ENCODE assay signal across 8 cellular contexts in the genomic region with DNA sequence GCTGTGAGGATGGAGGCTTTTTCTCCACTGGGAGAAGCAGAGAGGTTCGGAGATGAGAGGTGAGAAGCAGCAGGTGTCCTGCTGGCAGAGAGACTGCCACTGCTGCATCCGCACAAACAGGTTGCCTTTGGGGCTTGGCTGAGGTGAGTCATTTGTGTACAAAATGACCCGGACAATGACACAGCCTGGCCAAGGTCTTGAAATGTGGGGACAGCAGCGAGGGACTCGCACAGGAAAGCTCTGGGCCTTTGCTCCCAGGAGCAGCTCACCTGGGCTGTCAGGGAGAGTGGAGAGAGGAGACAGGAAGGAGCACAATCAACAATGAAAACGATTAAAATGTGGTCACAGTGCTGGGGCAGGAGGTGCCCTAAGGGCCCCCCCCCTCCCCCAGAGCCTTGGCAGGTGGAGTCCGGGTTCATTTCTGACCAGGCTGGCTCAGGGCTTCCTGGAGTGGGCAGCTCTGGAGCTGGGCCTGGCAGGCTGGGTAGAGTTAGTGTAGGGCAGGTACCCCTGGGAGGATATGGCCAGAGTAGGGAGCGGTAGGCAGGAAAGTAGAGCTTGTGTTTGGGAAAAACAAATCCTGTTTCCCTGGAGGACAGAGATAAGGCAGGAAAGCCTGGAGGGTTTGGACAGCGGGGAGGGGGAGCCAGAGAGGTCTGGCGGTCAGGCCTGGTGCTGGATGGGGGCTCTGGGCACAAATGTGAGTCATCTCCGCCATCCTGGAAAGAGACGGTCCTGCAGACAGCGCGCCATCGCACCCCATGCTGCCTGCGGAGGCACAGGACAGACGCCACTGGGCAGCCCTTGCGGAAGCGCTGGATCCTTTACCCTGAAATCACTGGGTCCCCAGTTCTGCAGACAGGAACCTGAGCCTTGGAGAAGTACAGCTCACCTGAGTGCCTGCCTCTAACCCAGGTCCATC. TPM values are rescaled to one million over a fixed set of nuclear protein-coding genes. Genes with fewer than 3 reads are reported as not detected.
DNase-seq lines count a peak whose midpoint lies in the region; ATAC-seq and TF ChIP-seq lines count a peak whose summit lies in the region.

No MANE protein-coding gene starts in this region.

- H3K27ac Mint-ChIP-seq in endodermal cell (peak overlapping the region; percentile 87), nephron progenitor cell (no peak overlapping the region)

- H3K36me3 ChIP-seq in NT2/D1 (ENCODE audit: insufficient read depth, insufficient read length, low read length) = no peaks in the 10 kb centered on the region
- no peaks in the 10 kb centered on the region for H3K36me3 ChIP-seq in endodermal cell (ENCODE audit: control insufficient read depth, insufficient read depth, low read length)

- H3K4me1 Mint-ChIP-seq in endodermal cell (peaks cover 40% of the 10 kb centered on the region), nephron progenitor cell (peaks cover 41% of the 10 kb centered on the region)

- H3K4me1 ChIP-seq in NT2/D1 (ENCODE audit: insufficient read depth, insufficient read length) = peaks cover 24% of the 10 kb centered on the region
- H3K4me1 ChIP-seq in endodermal cell (ENCODE audit: control insufficient read depth, insufficient read depth, low read length) = peaks cover 8% of the 10 kb centered on the region

- no peak overlapping the region for H3K27ac ChIP-seq in endodermal cell (ENCODE audit: low read depth, low read length)

- H3K27me3 ChIP-seq in NT2/D1 (ENCODE audit: insufficient read depth, insufficient read length) = peaks cover 5% of the 10 kb centered on the region
- H3K27me3 ChIP-seq in endodermal cell (ENCODE audit: control insufficient read depth, insufficient read depth, low read length, poor library complexity, severe bottlenecking) = no peaks in the 10 kb centered on the region

- H3K4me3 ChIP-seq in NT2/D1 (ENCODE audit: insufficient read length, low read depth) (no peak overlapping the region), endodermal cell (ENCODE audit: low read length) (no peak overlapping the region)

- H3K36me3 Mint-ChIP-seq in endodermal cell (ENCODE audit: low read depth) = no peaks in the 10 kb centered on the region
- H3K36me3 Mint-ChIP-seq in nephron progenitor cell (ENCODE audit: low read depth) = no peaks in the 10 kb centered on the region

- peaks cover 10% of the 10 kb centered on the region for H3K9me3 Mint-ChIP-seq in endodermal cell
- peaks cover 12% of the 10 kb centered on the region for H3K9me3 Mint-ChIP-seq in nephron progenitor cell

- H3K4me3 Mint-ChIP-seq in endodermal cell (peak overlapping the region; percentile 67), nephron progenitor cell (peak overlapping the region; percentile 86)

- peaks cover 7% of the 10 kb centered on the region for H3K27me3 Mint-ChIP-seq in endodermal cell (ENCODE audit: insufficient read depth)
- peaks cover 26% of the 10 kb centered on the region for H3K27me3 Mint-ChIP-seq in nephron progenitor cell (ENCODE audit: low read depth, poor library complexity)

- 68 to 73% methylated on average over 11 to 19 of the region's 19 CpGs for WGBS in endodermal cell (ENCODE audit: insufficient coverage in 1 of 2, insufficient read length in 1 of 2), 2 experiments

- ATAC-seq in HG03175 (IDR thresholded peaks at IDR 0.05; ENCODE audit: unreplicated experiment) = no peak

- H3K9ac ChIP-seq in NT2/D1 (ENCODE audit: insufficient read length, low read depth) = peak overlapping the region; percentile 5
- no peak overlapping the region for H3K9ac ChIP-seq in endodermal cell (ENCODE audit: extremely low read depth, low read length, poor library complexity, severe bottlenecking)

- no peak for TF ChIP-seq CTCF in endodermal cell (conservative IDR thresholded peaks at IDR 0.05)
- TF ChIP-seq CTCF in nephron progenitor cell (IDR thresholded peaks at IDR 0.05) = no peak

- H3K9me3 ChIP-seq in NT2/D1 (ENCODE audit: insufficient read depth, low read length) (peaks cover 14% of the 10 kb centered on the region; the same call in 1 of the 2 replicates), endodermal cell (ENCODE audit: control insufficient read depth, low read length) (peaks cover 8% of the 10 kb centered on the region)

- DNase-seq in Daoy (ENCODE audit: low read depth) = peak; percentile 53
- DNase-seq in NT2/D1 (ENCODE audit: low read depth, low spot score) = no peak
- DNase-seq in endodermal cell = peak; percentile 80
- no peak for DNase-seq in nephron progenitor cell
- no peak for DNase-seq in NCI-H1092 (lab: John Stamatoyannopoulos, UW)
- no peak for DNase-seq in Kasumi-1 (lab: John Stamatoyannopoulos, UW)
- no peak for DNase-seq in iPS-NIHi11 (ENCODE audit: low spot score)

RNA-seq across cellular contexts. Expression of gene CELSR1, which starts 37.8 kb away (rescaled TPM):
- total RNA-seq in Daoy (2014; rRNA removed; shearing (Covaris generic)) = 2.9 and 4.3 TPM in 2 replicates
- 10 to 100 TPM; 24.4 to 34.1 TPM for total RNA-seq in endodermal cell
- polyA plus RNA-seq in endodermal cell (2013, experiment 1 of 2) = 27.1 TPM
- polyA plus RNA-seq in endodermal cell (2013, experiment 2 of 2) = 27.1 TPM

RNA-seq across cellular contexts. Expression of gene GRAMD4, which starts 44.9 kb away (rescaled TPM):
- total RNA-seq in Daoy (2014; rRNA removed; shearing (Covaris generic)) = 8.3 and 15.4 TPM in 2 replicates
- total RNA-seq in endodermal cell = 10 to 100 TPM; 38.0 to 43.3 TPM
- polyA plus RNA-seq in endodermal cell (2013, experiment 1 of 2) = 32.1 TPM
- 27.6 TPM for polyA plus RNA-seq in endodermal cell (2013, experiment 2 of 2)

Comparison
In these comparisons a context has a peak if more than half of its experiments do, and no peak if none do; other contexts are left out.
1. DNase-seq: peak in Daoy (single experiment) and endodermal cell (single experiment); none in NT2/D1 (single experiment), nephron progenitor cell (single experiment), NCI-H1092 (single experiment), Kasumi-1 (0 of 2) and iPS-NIHi11 (single experiment).